Comparison of ENCODE assay signal across 29 cellular contexts in genomic region chr12:49534806-49535278, GRCh38. TPM values are rescaled to one million over a fixed set of nuclear protein-coding genes. Genes with fewer than 3 reads are reported as not detected.
DNase-seq lines count a peak whose midpoint lies in the region; ATAC-seq and TF ChIP-seq lines count a peak whose summit lies in the region.
"Had no signal": no experiment of that assay in that cellular context is flagged by ENCODE, and none has a peak within 500 bp of the region (broad histone marks: within the 10 kb centered on the region; RNA-seq: fewer than 3 reads in every experiment).

No MANE protein-coding gene starts in this region.

- no peaks in the 10 kb centered on the region for H4K20me1 ChIP-seq in hepatocyte (ENCODE audit: insufficient read depth, poor library complexity, severe bottlenecking)
- no peaks in the 10 kb centered on the region for H4K20me1 ChIP-seq in PC-9 (ENCODE audit: insufficient read depth)

- BruUV-seq in PC-9 (replicated peaks; lab: Mats Ljungman, UMichigan) = no TSS peak

- POLR2A ChIA-PET in activated CD4-positive, alpha-beta T cell treated with anti-CD3 and anti-CD28 coated beads for 36 hours (lab: Charles Lee) = interaction anchor here (0.6 kb wide), 1 partner anchor 8 kb away, joined by 3 read pairs; no protein-coding TSS in a partner anchor
- POLR2A ChIA-PET in PC-9 (lab: Charles Lee; ENCODE audit: unreplicated experiment) = no interaction called here

- H3K4me3 ChIP-seq in hepatocyte (no peak overlapping the region), PC-9 (no peak overlapping the region)
- H3K4me3 ChIP-seq: adrenal gland, lower lobe of right lung, mucosa of descending colon, prostate gland, vagina had no signal

- H3K27me3 Mint-ChIP-seq in osteocyte (ENCODE audit: unreplicated experiment) = peaks cover 11% of the 10 kb centered on the region
- peaks cover 15% of the 10 kb centered on the region for H3K27me3 Mint-ChIP-seq in activated CD4-positive, alpha-beta T cell treated with anti-CD3 and anti-CD28 coated beads for 36 hours

- H3K9me3 Mint-ChIP-seq in osteocyte (ENCODE audit: unreplicated experiment) = no peaks in the 10 kb centered on the region
- no peaks in the 10 kb centered on the region for H3K9me3 Mint-ChIP-seq in activated CD4-positive, alpha-beta T cell treated with anti-CD3 and anti-CD28 coated beads for 36 hours (ENCODE audit: low read depth)
- H3K9me3 Mint-ChIP-seq: activated CD4-positive, alpha-beta T cell treated with anti-CD3 and anti-CD28 coated beads, Interleukin-2, amount 10 ng/mL, durations not matched to agents 24 days and 14 days; activated naive CD4-positive, alpha-beta T cell treated with anti-CD3 and anti-CD28 coated beads for 36 hours; brain; HFFc6; nephron progenitor cell had no signal

- H3F3A ChIP-seq in PC-9 (ENCODE audit: insufficient read depth, low read depth) = peaks cover 17% of the 10 kb centered on the region; the same call in 1 of the 2 replicates

- no peak overlapping the region for H3K4me2 ChIP-seq in hepatocyte
- H3K4me2 ChIP-seq in PC-9 = no peak overlapping the region

- H3K9me3 ChIP-seq in hepatocyte (ENCODE audit: low read depth) = no peaks in the 10 kb centered on the region
- H3K9me3 ChIP-seq in PC-9 (ENCODE audit: insufficient read depth, low read depth) = no peaks in the 10 kb centered on the region
- H3K9me3 ChIP-seq: adrenal gland, lower lobe of right lung, mucosa of descending colon, prostate gland, vagina had no signal

- no peak overlapping the region for H2AFZ ChIP-seq in hepatocyte
- no peak overlapping the region for H2AFZ ChIP-seq in PC-9

- CTCF ChIA-PET in activated CD4-positive, alpha-beta T cell treated with anti-CD3 and anti-CD28 coated beads for 36 hours (lab: Charles Lee) = interaction anchor here (0.5 to 1.9 kb wide), 4 partner anchors 174 to 221 kb away, joined by 3 to 11 read pairs (median 4); no protein-coding TSS in a partner anchor
- CTCF ChIA-PET in PC-9 (lab: Charles Lee) = interaction anchor here (1.1 to 1.8 kb wide), 2 partner anchors 45 to 176 kb away, joined by 3 to 7 read pairs; no protein-coding TSS in a partner anchor

- no peak overlapping the region for H3K27ac Mint-ChIP-seq in osteocyte (ENCODE audit: unreplicated experiment)
- H3K27ac Mint-ChIP-seq in activated CD4-positive, alpha-beta T cell treated with anti-CD3 and anti-CD28 coated beads for 36 hours = no peak overlapping the region
- H3K27ac Mint-ChIP-seq: activated CD4-positive, alpha-beta T cell treated with anti-CD3 and anti-CD28 coated beads, Interleukin-2, amount 10 ng/mL, durations not matched to agents 24 days and 14 days; activated naive CD4-positive, alpha-beta T cell treated with anti-CD3 and anti-CD28 coated beads for 36 hours; CD14-positive monocyte; HFFc6; nephron progenitor cell had no signal

- no peak for TF ChIP-seq CTCF in hepatocyte (IDR thresholded peaks at IDR 0.05; ENCODE audit: poor library complexity)
- TF ChIP-seq CTCF in osteocyte (IDR thresholded peaks at IDR 0.05) = no peak
- no peak for TF ChIP-seq CTCF in PC-9 (conservative IDR thresholded peaks at IDR 0.05)

- no peaks in the 10 kb centered on the region for H3K36me3 ChIP-seq in hepatocyte (replicated peaks; ENCODE audit: insufficient read depth, low read depth)
- H3K36me3 ChIP-seq in PC-9 (ENCODE audit: low read depth) = no peaks in the 10 kb centered on the region
- H3K36me3 ChIP-seq: adrenal gland, lower lobe of right lung, prostate gland, vagina had no signal

- H3K4me1 Mint-ChIP-seq in osteocyte (ENCODE audit: unreplicated experiment) = peaks cover 9% of the 10 kb centered on the region
- peaks cover 4% of the 10 kb centered on the region for H3K4me1 Mint-ChIP-seq in activated CD4-positive, alpha-beta T cell treated with anti-CD3 and anti-CD28 coated beads for 36 hours

- H3K4me1 ChIP-seq in hepatocyte (ENCODE audit: insufficient read depth) = peaks cover 15% of the 10 kb centered on the region
- peaks cover 12% of the 10 kb centered on the region; the same call in 1 of the 2 replicates for H3K4me1 ChIP-seq in PC-9 (replicated peaks; ENCODE audit: insufficient read depth)

- H3K27ac ChIP-seq in hepatocyte (no peak overlapping the region), PC-9 (no peak overlapping the region)
- H3K27ac ChIP-seq: 22Rv1, adrenal gland, lower lobe of right lung, prostate gland, vagina, VCaP had no signal

- H3K79me2 ChIP-seq in hepatocyte (no peaks in the 10 kb centered on the region), PC-9 (ENCODE audit: low read depth) (no peaks in the 10 kb centered on the region)

- WGBS in hepatocyte (ENCODE audit: low lambda C conversion rate, missing lambda C conversion rate) = 64% methylated on average over 13 of the region's 13 CpGs

- H3K36me3 Mint-ChIP-seq in osteocyte (ENCODE audit: unreplicated experiment) = peaks cover 3% of the 10 kb centered on the region
- H3K36me3 Mint-ChIP-seq in activated CD4-positive, alpha-beta T cell treated with anti-CD3 and anti-CD28 coated beads for 36 hours (ENCODE audit: low read depth) = no peaks in the 10 kb centered on the region

- no peak overlapping the region for H3K4me3 Mint-ChIP-seq in osteocyte (ENCODE audit: unreplicated experiment)
- no peak overlapping the region for H3K4me3 Mint-ChIP-seq in activated CD4-positive, alpha-beta T cell treated with anti-CD3 and anti-CD28 coated beads for 36 hours
- H3K4me3 Mint-ChIP-seq: activated CD4-positive, alpha-beta T cell treated with anti-CD3 and anti-CD28 coated beads, Interleukin-2, amount 10 ng/mL, durations not matched to agents 24 days and 14 days; activated naive CD4-positive, alpha-beta T cell treated with anti-CD3 and anti-CD28 coated beads for 36 hours; HFFc6; nephron progenitor cell had no signal

- peak; percentile 17 for DNase-seq in DMS 273 (lab: John Stamatoyannopoulos, UW; ENCODE audit: unreplicated experiment)
- no peak for DNase-seq in DMS 273 treated with DMSO at 0.1 percent for 48 hours (lab: John Stamatoyannopoulos, UW)
- peak; percentile 2 for DNase-seq in NCI-H2227 treated with DMSO at 0.1 percent for 48 hours (lab: John Stamatoyannopoulos, UW)
- peak; percentile 5 for DNase-seq in hepatocyte (ENCODE audit: low spot score)
- DNase-seq in osteocyte (ENCODE audit: extremely low spot score, unreplicated experiment) = peak; percentile 67
- no peak for DNase-seq in SW480 (ENCODE audit: low spot score)
- no peak for DNase-seq in activated CD4-positive, alpha-beta T cell treated with anti-CD3 and anti-CD28 coated beads for 36 hours
- no peak for DNase-seq in PC-9
- DNase-seq: activated CD4-positive, alpha-beta T cell treated with anti-CD3 and anti-CD28 coated beads, Interleukin-2, amount 10 ng/mL, durations not matched to agents 24 days and 14 days; activated naive CD4-positive, alpha-beta T cell treated with anti-CD3 and anti-CD28 coated beads for 36 hours; Calu3; HFFc6; lower lobe of right lung; mucosa of descending colon; MV-4-11; NCI-H146; NCI-H526 treated with DMSO at 0.1 percent for 48 hours; nephron progenitor cell; OCI-M1; stimulated activated naive CD8-positive, alpha-beta T cell treated with anti-CD3 and anti-CD28 coated beads, Interleukin-15, Interleukin-2, amounts not matched to agents 100 U/mL and 50 U/mL, for 24 hours; T-helper 9 cell had no signal

- intact Hi-C loops in activated CD4-positive, alpha-beta T cell treated with anti-CD3 and anti-CD28 coated beads for 36 hours (cut with DNase I, micrococcal nuclease) = no loop called here
- intact Hi-C loops in PC-9 (cut with micrococcal nuclease; ENCODE audit: unreplicated experiment) = no loop called here

- H3K27me3 ChIP-seq in hepatocyte = peaks cover 41% of the 10 kb centered on the region
- peaks cover 17% of the 10 kb centered on the region for H3K27me3 ChIP-seq in PC-9 (ENCODE audit: insufficient read depth, low read depth)
- H3K27me3 ChIP-seq: adrenal gland had no signal

- H3K9me2 ChIP-seq in hepatocyte (replicated peaks; ENCODE audit: insufficient read depth) (no peaks in the 10 kb centered on the region), PC-9 (ENCODE audit: insufficient read depth) (no peaks in the 10 kb centered on the region)

- no peak for ATAC-seq in activated CD4-positive, alpha-beta T cell treated with anti-CD3 and anti-CD28 coated beads for 36 hours
- ATAC-seq: lower lobe of right lung; mucosa of descending colon; Right ventricle myocardium inferior; stimulated activated naive CD8-positive, alpha-beta T cell treated with anti-CD3 and anti-CD28 coated beads, Interleukin-15, Interleukin-2, amounts not matched to agents 100 U/mL and 50 U/mL, for 24 hours had no signal

RNA-seq across cellular contexts. Expression of gene KCNH3, which starts 4.0 kb away (rescaled TPM):
- total RNA-seq in hepatocyte (0.30 and 1.0 TPM in 2 replicates), osteocyte (0.35 TPM in 1 of 2 replicates, not detected in the other), PC-9 (2021) (not detected in 2 replicates)
- polyA plus RNA-seq in hepatocyte = 0.43 and 1.1 TPM in 2 replicates
- total RNA-seq in activated CD4-positive, alpha-beta T cell treated with anti-CD3 and anti-CD28 coated beads for 36 hours = 1 to 10 TPM; 2.4 to 3.3 TPM
- total RNA-seq: vagina had no signal

RNA-seq across cellular contexts. Expression of gene MCRS1, which starts 33.1 kb away (rescaled TPM):
- 51.1 and 51.4 TPM in 2 replicates for total RNA-seq in hepatocyte
- 57.7 and 58.2 TPM in 2 replicates for polyA plus RNA-seq in hepatocyte
- 61.6 and 69.3 TPM in 2 replicates for total RNA-seq in osteocyte
- total RNA-seq in activated CD4-positive, alpha-beta T cell treated with anti-CD3 and anti-CD28 coated beads for 36 hours = 10 to 100 TPM; 48.2 to 58.2 TPM
- 66.9 and 71.5 TPM in 2 replicates for total RNA-seq in PC-9 (2021)

Comparison
In these comparisons a context has a peak if more than half of its experiments do, and no peak if none do; other contexts are left out.
1. DNase-seq: peak in DMS 273 (single experiment), NCI-H2227 treated with DMSO at 0.1 percent for 48 hours (single experiment), hepatocyte (single experiment) and osteocyte (single experiment); none in DMS 273 treated with DMSO at 0.1 percent for 48 hours (single experiment), SW480 (single experiment), activated CD4-positive, alpha-beta T cell treated with anti-CD3 and anti-CD28 coated beads for 36 hours (single experiment) and PC-9 (0 of 2).